In the genomic region with DNA sequence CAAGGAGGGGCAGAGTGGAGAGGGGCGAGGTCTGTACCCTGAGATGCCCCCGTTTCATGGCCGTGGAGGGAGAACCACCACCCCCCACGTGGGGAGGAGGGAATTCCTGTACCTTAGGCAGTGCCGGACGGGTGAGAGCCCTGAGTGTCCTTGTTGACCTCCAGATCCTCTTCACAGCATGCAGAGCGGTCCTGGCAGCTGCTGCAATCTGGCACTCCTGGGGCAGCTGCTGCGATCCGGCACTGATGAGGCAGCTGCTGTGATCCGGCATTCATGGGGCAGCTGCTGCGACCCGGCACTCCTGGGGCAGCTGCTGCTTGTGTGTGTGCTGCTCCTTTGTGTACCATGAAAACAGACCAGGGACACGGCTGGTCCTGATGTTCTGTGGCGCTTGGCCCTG, we compare ENCODE assay signal across 26 cellular contexts. TPM values are rescaled to one million over a fixed set of nuclear protein-coding genes. Genes with fewer than 3 reads are reported as not detected.
A peak's percentile ranks its signal among the peaks of the same experiment; 100 is the strongest.
DNase-seq lines count a peak whose midpoint lies in the region; ATAC-seq and TF ChIP-seq lines count a peak whose summit lies in the region.
"Had no signal": no experiment of that assay in that cellular context is flagged by ENCODE, and none has a peak within 500 bp of the region (broad histone marks: within the 10 kb centered on the region; RNA-seq: fewer than 3 reads in every experiment).

No MANE protein-coding gene starts in this region.

- no peak overlapping the region for H3K27ac ChIP-seq in psoas muscle
- H3K27ac ChIP-seq: HL-60, PC-9, RWPE1, SK-N-MC had no signal

- H3K4me1 ChIP-seq in psoas muscle: peaks cover 5% of the 10 kb centered on the region
- H3K4me1 ChIP-seq: BE2C, Caco-2 had no signal

- no peak overlapping the region for H3K4me3 Mint-ChIP-seq in activated T-cell treated with anti-CD3 and anti-CD28 coated beads, Interleukin-2, amount 50 U/mL, for 72 hours
- H3K4me3 Mint-ChIP-seq: CD4-positive, CD25-positive, alpha-beta regulatory T cell had no signal

- WGBS in psoas muscle, 3 donors: 45 to 48% (median 46%) methylated on average over 12 to 14 of the region's 14 CpGs

- H3K27me3 ChIP-seq in psoas muscle (ENCODE audit: insufficient read depth in 3 of 3, low read length in 2 of 3): no peaks in the 10 kb centered on the region
- H3K27me3 ChIP-seq: BE2C had no signal

- no peaks in the 10 kb centered on the region for H3K27me3 Mint-ChIP-seq in activated T-cell treated with anti-CD3 and anti-CD28 coated beads, Interleukin-2, amount 50 U/mL, for 72 hours (ENCODE audit: low read depth)
- H3K27me3 Mint-ChIP-seq: CD4-positive, CD25-positive, alpha-beta regulatory T cell had no signal

- intact Hi-C loops in psoas muscle (cut with DNase I): no loop called here

- DNase-seq in NCI-H524 (lab: John Stamatoyannopoulos, UW): peak; percentile 27 to 78
- DNase-seq in NCI-H524 treated with DMSO at 0.1 percent for 48 hours (lab: John Stamatoyannopoulos, UW): no peak
- DNase-seq in DMS53 treated with DMSO at 0.1 percent for 48 hours (lab: John Stamatoyannopoulos, UW; ENCODE audit: unreplicated experiment): peak; percentile 76
- peak; percentile 92 to 93 for DNase-seq in SHP77 (lab: John Stamatoyannopoulos, UW)
- DNase-seq in psoas muscle: peak in 1 of 2 donors; percentile 61
- DNase-seq in NCI-H1436 treated with DMSO at 0.1 percent for 48 hours (lab: John Stamatoyannopoulos, UW): no peak
- no peak for DNase-seq in activated T-cell treated with anti-CD3 and anti-CD28 coated beads, Interleukin-2, amount 50 U/mL, for 72 hours
- DNase-seq: BE2C; Caco-2; CD4-positive, CD25-positive, alpha-beta regulatory T cell; DMS153; GOT3; Kasumi-1; MM.1S; NCI-H1092; NCI-H1694 treated with DMSO at 0.1 percent for 48 hours; NCI-H345; NCI-H526 treated with DMSO at 0.1 percent for 48 hours; PC-9 had no signal

- H3K4me3 ChIP-seq in psoas muscle: no peak overlapping the region
- H3K4me3 ChIP-seq: PC-9, SK-N-MC had no signal

- TF ChIP-seq CTCF in psoas muscle (IDR thresholded peaks at IDR 0.05): no peak

- peaks cover under 1% of the 10 kb centered on the region for H3K4me1 Mint-ChIP-seq in activated T-cell treated with anti-CD3 and anti-CD28 coated beads, Interleukin-2, amount 50 U/mL, for 72 hours (ENCODE audit: low read depth)

- H3K27ac Mint-ChIP-seq in activated T-cell treated with anti-CD3 and anti-CD28 coated beads, Interleukin-2, amount 50 U/mL, for 72 hours: no peak overlapping the region
- H3K27ac Mint-ChIP-seq: CD4-positive, CD25-positive, alpha-beta regulatory T cell had no signal

- H3K9me3 ChIP-seq in psoas muscle: no peaks in the 10 kb centered on the region
- H3K9me3 ChIP-seq: BE2C had no signal

- peaks cover 48 to 50% of the 10 kb centered on the region in 2 donors for H3K36me3 Mint-ChIP-seq in activated T-cell treated with anti-CD3 and anti-CD28 coated beads, Interleukin-2, amount 50 U/mL, for 72 hours (ENCODE audit: insufficient read depth in 2 of 2)

- H3K36me3 ChIP-seq in psoas muscle (ENCODE audit: insufficient read depth in 1 of 2, low read depth in 1 of 2): peaks cover 15 to 79% of the 10 kb centered on the region in 2 donors

- ATAC-seq in psoas muscle: peak; percentile 78 to 87 (median 79)
- no peak for ATAC-seq in GM21367 (IDR thresholded peaks at IDR 0.05; ENCODE audit: unreplicated experiment)
- no peak for ATAC-seq in activated T-cell treated with anti-CD3 and anti-CD28 coated beads, Interleukin-2, amount 50 U/mL, for 72 hours (replicated peaks in 1 of 2)
- ATAC-seq: HCT116 had no signal

- H3K9me3 Mint-ChIP-seq in activated T-cell treated with anti-CD3 and anti-CD28 coated beads, Interleukin-2, amount 50 U/mL, for 72 hours: peaks cover 4 to 21% of the 10 kb centered on the region in 2 donors

RNA-seq across cellular contexts. Expression of gene ZNF778, which starts 12.7 kb away (rescaled TPM):
- total RNA-seq in psoas muscle: 10 to 100 TPM; 10.2 to 15.3 (median 12.4) TPM
- polyA plus RNA-seq in psoas muscle: 1 to 10 TPM; 2.2 to 9.0 (median 4.6) TPM
- 10 to 100 TPM in 1 of 2 donors, 1 to 10 TPM in 1; 7.2 to 10.9 TPM for total RNA-seq in activated T-cell treated with anti-CD3 and anti-CD28 coated beads, Interleukin-2, amount 50 U/mL, for 72 hours

RNA-seq across cellular contexts. Expression of gene SLC22A31, which starts 29.9 kb away (rescaled TPM):
- total RNA-seq in psoas muscle: not detected
- under 1 TPM in 1 of 3 donors, not detected in 2; 0.03 TPM for polyA plus RNA-seq in psoas muscle
- total RNA-seq in activated T-cell treated with anti-CD3 and anti-CD28 coated beads, Interleukin-2, amount 50 U/mL, for 72 hours: 1 to 10 TPM; 1.3 to 1.6 TPM
- total RNA-seq: A172; CD4-positive, CD25-positive, alpha-beta regulatory T cell; HT1080 had no signal

RNA-seq across cellular contexts. Expression of gene CDH15, which starts 58.7 kb away (rescaled TPM):
- total RNA-seq in psoas muscle: 10 to 100 TPM; 36.7 to 62.8 (median 51.1) TPM
- polyA plus RNA-seq in psoas muscle: 10 to 100 TPM; 18.0 to 32.9 (median 19.9) TPM
- total RNA-seq in activated T-cell treated with anti-CD3 and anti-CD28 coated beads, Interleukin-2, amount 50 U/mL, for 72 hours: not detected
- total RNA-seq: A172, Caco-2, HT1080, PC-9 had no signal
- polyA plus RNA-seq: CD4-positive, CD25-positive, alpha-beta regulatory T cell had no signal

Comparison
In these comparisons a context has a peak if more than half of its experiments do, and no peak if none do; other contexts are left out.
1. DNase-seq: peak in NCI-H524 (2 of 2), DMS53 treated with DMSO at 0.1 percent for 48 hours (single experiment) and SHP77 (2 of 2); none in NCI-H524 treated with DMSO at 0.1 percent for 48 hours (single experiment), NCI-H1436 treated with DMSO at 0.1 percent for 48 hours (single experiment) and activated T-cell treated with anti-CD3 and anti-CD28 coated beads, Interleukin-2, amount 50 U/mL, for 72 hours (0 of 2).
2. ATAC-seq: peak in psoas muscle (4 of 4); none in GM21367 (single experiment) and activated T-cell treated with anti-CD3 and anti-CD28 coated beads, Interleukin-2, amount 50 U/mL, for 72 hours (0 of 2).
3. RNA of gene CDH15, which starts 58.7 kb away (total RNA-seq): 36.7 to 62.8 TPM in psoas muscle; not detected in activated T-cell treated with anti-CD3 and anti-CD28 coated beads, Interleukin-2, amount 50 U/mL, for 72 hours; every median in the first group is over 10 times any median in the second.